29 cellular contexts compared by ENCODE assay signal in the genomic region with DNA sequence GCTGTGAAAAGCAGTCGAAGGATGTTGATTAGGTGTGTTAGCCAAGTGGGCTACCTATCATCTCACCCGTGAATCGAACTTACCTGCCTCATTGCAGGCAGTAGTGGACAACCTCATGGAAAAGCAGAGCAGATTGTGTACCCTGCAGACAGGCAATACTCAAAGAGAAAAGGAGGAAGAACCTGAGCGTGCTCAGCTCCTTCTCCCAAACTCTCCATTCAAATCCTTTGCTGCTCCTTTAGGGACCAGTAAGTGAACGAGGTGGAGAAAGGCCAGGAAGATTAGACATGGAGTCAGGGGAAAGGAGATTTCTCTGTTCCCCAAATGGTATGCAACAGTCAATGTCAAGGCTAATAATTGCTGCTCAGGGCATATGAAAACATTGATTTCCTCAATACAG. TPM values are rescaled to one million over a fixed set of nuclear protein-coding genes. Genes with fewer than 3 reads are reported as not detected.
DNase-seq lines count a peak whose midpoint lies in the region; ATAC-seq, FAIRE-seq and TF ChIP-seq lines count a peak whose summit lies in the region.
"Had no signal": no experiment of that assay in that cellular context is flagged by ENCODE, and none has a peak within 500 bp of the region (broad histone marks: within the 10 kb centered on the region; RNA-seq: fewer than 3 reads in every experiment).

No MANE protein-coding gene starts in this region.

- FAIRE-seq in K562 (lab: Jason Lieb, UNC): peak; percentile 37
- FAIRE-seq: A549, GM12878, GM12892, GM18507 had no signal

- H3K27me3 ChIP-seq in cardiac muscle cell (no peaks in the 10 kb centered on the region), right atrium auricular region (no peaks in the 10 kb centered on the region), K562 (ENCODE audit: control insufficient read depth in 2 of 2, insufficient read depth in 2 of 2, low read length in 2 of 2) (no peaks in the 10 kb centered on the region)
- H3K27me3 ChIP-seq: BE2C, BLaER1 had no signal

- intact Hi-C loops in K562 (cut with micrococcal nuclease): loop anchor here (10.0 kb wide), 1 partner anchor 313 kb away; no protein-coding TSS in a partner anchor

- H2AFZ ChIP-seq in K562 (ENCODE audit: low read depth, low read length): peak overlapping the region; percentile 77

- peak overlapping the region; percentile 6 for H3K27ac ChIP-seq in cardiac muscle cell
- H3K27ac ChIP-seq in right atrium auricular region: no peak overlapping the region
- H3K27ac ChIP-seq in K562 (ENCODE audit: extremely low read depth, low read depth, low read length): no peak overlapping the region
- H3K27ac ChIP-seq: 22Rv1, A549, BLaER1 had no signal

- TF ChIP-seq EP300 in K562 (IDR thresholded peaks at IDR 0.05; ENCODE audit: low read length): no peak

- CTCF ChIA-PET in K562 (lab: Yijun Ruan, JAX; ENCODE audit: low intra/inter-chr PET ratio): no interaction called here

- in situ Hi-C loops in K562 (cut with MboI): no loop called here

- POLR2A ChIA-PET in K562 (lab: Yijun Ruan, JAX): no interaction called here

- TF ChIP-seq CTCF in cardiac muscle cell (IDR thresholded peaks at IDR 0.05; ENCODE audit: low read depth, low read length): no peak
- no peak for TF ChIP-seq CTCF in right atrium auricular region (IDR thresholded peaks at IDR 0.05)
- TF ChIP-seq CTCF in K562 (IDR thresholded peaks at IDR 0.05 in 2 of 3, conservative IDR thresholded peaks at IDR 0.05 in 1 of 3; ENCODE audit: insufficient read depth in 2 of 3, low read depth in 1 of 3, low read length in 3 of 3): no peak

- H3K4me1 ChIP-seq in cardiac muscle cell (ENCODE audit: low read depth) (no peaks in the 10 kb centered on the region), right atrium auricular region (no peaks in the 10 kb centered on the region), K562 (replicated peaks in 1 of 2; ENCODE audit: control insufficient read depth in 2 of 2, insufficient read depth in 2 of 2, low read length in 2 of 2) (peaks cover 0 to 7% of the 10 kb centered on the region in 2 experiments; a peak in 1 of 5 replicates)
- H3K4me1 ChIP-seq: A549, BE2C had no signal

- no TSS peak for BruUV-seq in K562 (replicated peaks; lab: Mats Ljungman, UMichigan)

- no peak for TF ChIP-seq POLR2A in K562 (conservative IDR thresholded peaks at IDR 0.05)

- no peak overlapping the region for H3K4me2 ChIP-seq in K562 (ENCODE audit: insufficient read depth, low read length)
- H3K4me2 ChIP-seq: A549, BLaER1 had no signal

- WGBS in K562 (ENCODE audit: insufficient coverage, low coverage, missing lambda C conversion rate): 51% methylated on average over 5 of the region's 5 CpGs

- H3K9me3 ChIP-seq in cardiac muscle cell (ENCODE audit: low read depth): no peaks in the 10 kb centered on the region
- H3K9me3 ChIP-seq in right atrium auricular region: peaks cover 0 to 5% of the 10 kb centered on the region in 2 donors
- no peaks in the 10 kb centered on the region for H3K9me3 ChIP-seq in K562 (replicated peaks; ENCODE audit: control insufficient read depth, insufficient read depth, low read depth, low read length)
- H3K9me3 ChIP-seq: A549, BE2C, BLaER1 had no signal

- no peak for DNase-seq in cardiac muscle cell (ENCODE audit: low read depth in 1 of 2, low spot score in 1 of 2)
- DNase-seq in right atrium auricular region (ENCODE audit: low spot score): no peak
- no peak for DNase-seq in K562 (ENCODE audit: extremely low read depth in 1 of 4, low spot score in 3 of 4)
- peak; percentile 11 for DNase-seq in mesenteric fat pad (ENCODE audit: low spot score)
- no peak for DNase-seq in nucleus accumbens (lab: John Stamatoyannopoulos, UW)
- DNase-seq: ACHN; BE2C; C1 segment of cervical spinal cord; CD4-positive, alpha-beta memory T cell; CD4-positive, CD25-positive, alpha-beta regulatory T cell; CD8-positive, alpha-beta memory T cell; COR-L47; DMS 273 treated with DMSO at 0.1 percent for 48 hours; DMS153; DMS53; DMS79; DND-41; EL; GDM1 had no signal

- no peaks in the 10 kb centered on the region for H3K9me1 ChIP-seq in K562 (ENCODE audit: control insufficient read depth, insufficient read depth, low read length)

- H3K4me3 ChIP-seq in cardiac muscle cell (no peak overlapping the region), right atrium auricular region (no peak overlapping the region), K562 (no peak overlapping the region)
- H3K4me3 ChIP-seq: A549, BLaER1, GM12878 had no signal

- H3K9ac ChIP-seq in K562 (ENCODE audit: insufficient read depth in 1 of 2, low read depth in 2 of 2, low read length in 2 of 2): no peak overlapping the region
- H3K9ac ChIP-seq: BLaER1 had no signal

- no peaks in the 10 kb centered on the region for H3K79me2 ChIP-seq in K562 (ENCODE audit: control insufficient read depth, insufficient read depth, low read length)

- H3K36me3 ChIP-seq in cardiac muscle cell (no peaks in the 10 kb centered on the region), right atrium auricular region (no peaks in the 10 kb centered on the region), K562 (ENCODE audit: control insufficient read depth, insufficient read depth, low read length) (no peaks in the 10 kb centered on the region)
- H3K36me3 ChIP-seq: BE2C, BLaER1 had no signal

- H4K20me1 ChIP-seq in K562 (replicated peaks; ENCODE audit: control insufficient read depth, insufficient read depth, low read length): no peaks in the 10 kb centered on the region
- H4K20me1 ChIP-seq: BLaER1 had no signal

- no peak for ATAC-seq in K562
- ATAC-seq in GM19351 (IDR thresholded peaks at IDR 0.05; ENCODE audit: unreplicated experiment): no peak
- ATAC-seq in activated CD4-positive, CD25-positive, alpha-beta regulatory T cell treated with anti-CD3 and anti-CD28 coated beads, Interleukin-2, amount 50 U/mL, for 24 hours: no peak
- ATAC-seq: A549, GM12878 had no signal

- no peak for TF ChIP-seq RAD21 in K562 (CRISPR knock-in tag; conservative IDR thresholded peaks at IDR 0.05 in 1 of 2, IDR thresholded peaks at IDR 0.05 in 1 of 2)

TF ChIP-seq in K562, 482 proteins besides CTCF, POLR2A, EP300 and RAD21:
- TF ChIP-seq, protein P1, sequence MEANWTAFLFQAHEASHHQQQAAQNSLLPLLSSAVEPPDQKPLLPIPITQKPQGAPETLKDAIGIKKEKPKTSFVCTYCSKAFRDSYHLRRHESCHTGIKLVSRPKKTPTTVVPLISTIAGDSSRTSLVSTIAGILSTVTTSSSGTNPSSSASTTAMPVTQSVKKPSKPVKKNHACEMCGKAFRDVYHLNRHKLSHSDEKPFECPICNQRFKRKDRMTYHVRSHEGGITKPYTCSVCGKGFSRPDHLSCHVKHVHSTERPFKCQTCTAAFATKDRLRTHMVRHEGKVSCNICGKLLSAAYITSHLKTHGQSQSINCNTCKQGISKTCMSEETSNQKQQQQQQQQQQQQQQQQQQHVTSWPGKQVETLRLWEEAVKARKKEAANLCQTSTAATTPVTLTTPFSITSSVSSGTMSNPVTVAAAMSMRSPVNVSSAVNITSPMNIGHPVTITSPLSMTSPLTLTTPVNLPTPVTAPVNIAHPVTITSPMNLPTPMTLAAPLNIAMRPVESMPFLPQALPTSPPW (CRISPR knock-in tag; IDR thresholded peaks at IDR 0.05): no peak
- TF ChIP-seq NRF1 (conservative IDR thresholded peaks at IDR 0.05 in 1 of 2, IDR thresholded peaks at IDR 0.05 in 1 of 2): peak; percentile 52 to 61; a peak in 3 of 4 replicates

RNA-seq across cellular contexts. Expression of gene ELF2, which starts 45.2 kb away (rescaled TPM):
- total RNA-seq in cardiac muscle cell: 42.8 and 57.5 TPM in 2 replicates
- polyA plus RNA-seq in cardiac muscle cell: 45.7 and 52.7 TPM in 2 replicates
- total RNA-seq in right atrium auricular region: 10 to 100 TPM; 32.2 to 32.3 TPM
- total RNA-seq in K562 (2011; cell fraction: chromatin; rRNA removed; ENCODE audit: low replicate concordance): 57.5 and 146 TPM in 2 replicates
- total RNA-seq in K562 (2011; cell fraction: nucleolus; rRNA removed): 30.2 and 35.3 TPM in 2 replicates
- 66.7 and 117 TPM in 2 replicates for total RNA-seq in K562 (2011; cell fraction: nucleoplasm; rRNA removed)
- 29.7 TPM in 2 replicates for total RNA-seq in K562 (2014; rRNA removed)
- 58.7 and 71.2 TPM in 2 replicates for total RNA-seq in K562 (2014; rRNA removed; fragmentation: Illumina TruSeq; extraction: Trizol)
- total RNA-seq in K562 (2015; rRNA removed; fragmentation: Illumina TruSeq; extraction: Trizol): 47.5 and 51.3 TPM in 2 replicates
- 43.4 and 43.5 TPM in 2 replicates for total RNA-seq in K562 (2021)
- polyA plus RNA-seq in K562 (2011; rRNA removed): 48.7 and 54.3 TPM in 2 replicates
- 22.0 and 25.1 TPM in 2 replicates for polyA plus RNA-seq in K562 (2011; cell fraction: cytosol; rRNA removed)
- 34.1 and 37.9 TPM in 2 replicates for polyA plus RNA-seq in K562 (2011; cell fraction: nucleus; rRNA removed)
- polyA plus RNA-seq in K562 (2012): 25.8 and 27.5 TPM in 2 replicates
- polyA plus RNA-seq in K562 (2014; fragmentation: Illumina TruSeq; extraction: Trizol): 37.9 and 41.6 TPM in 2 replicates
- polyA plus RNA-seq in K562 (2014; fragmentation: Nextera tagmentation; extraction: Ambion mirVana): 10 to 100 TPM in 1 of 2 experiments, 1 to 10 TPM in 1; 9.4 to 18.0 TPM
- polyA plus RNA-seq in K562 (2014; rRNA removed): 29.1 and 30.3 TPM in 2 replicates
- polyA minus RNA-seq in K562 (2011; rRNA and poly(A)+ RNA removed): 80.9 and 88.5 TPM in 2 replicates
- 32.9 and 33.7 TPM in 2 replicates for polyA minus RNA-seq in K562 (2011; cell fraction: cytosol; rRNA and poly(A)+ RNA removed)
- polyA minus RNA-seq in K562 (2011; cell fraction: nucleus; rRNA and poly(A)+ RNA removed): 28.0 and 46.7 TPM in 2 replicates
- 43.2 TPM for total RNA-seq in mesenteric fat pad

RNA-seq across cellular contexts. Expression of gene MGARP, which starts 57.8 kb away (rescaled TPM):
- total RNA-seq in cardiac muscle cell: 2.8 and 3.0 TPM in 2 replicates
- 4.4 and 4.6 TPM in 2 replicates for polyA plus RNA-seq in cardiac muscle cell
- total RNA-seq in right atrium auricular region: 1 to 10 TPM; 4.3 to 7.1 TPM
- total RNA-seq in K562 (2011; cell fraction: chromatin; rRNA removed; ENCODE audit: low replicate concordance): not detected in 2 replicates
- not detected in 2 replicates for total RNA-seq in K562 (2011; cell fraction: nucleolus; rRNA removed)
- not detected in 2 replicates for total RNA-seq in K562 (2011; cell fraction: nucleoplasm; rRNA removed)
- not detected in 2 replicates for total RNA-seq in K562 (2014; rRNA removed)
- 0.11 and 0.16 TPM in 2 replicates for total RNA-seq in K562 (2014; rRNA removed; fragmentation: Illumina TruSeq; extraction: Trizol)
- total RNA-seq in K562 (2015; rRNA removed; fragmentation: Illumina TruSeq; extraction: Trizol): 0.15 TPM in 1 of 2 replicates, not detected in the other
- 0.31 and 0.35 TPM in 2 replicates for total RNA-seq in K562 (2021)
- 0.11 and 0.14 TPM in 2 replicates for polyA plus RNA-seq in K562 (2011; rRNA removed)
- polyA plus RNA-seq in K562 (2011; cell fraction: cytosol; rRNA removed): 0.07 and 0.12 TPM in 2 replicates
- not detected in 2 replicates for polyA plus RNA-seq in K562 (2011; cell fraction: nucleus; rRNA removed)
- polyA plus RNA-seq in K562 (2012): 0.07 and 0.17 TPM in 2 replicates
- 0.11 TPM in 1 of 2 replicates, not detected in the other for polyA plus RNA-seq in K562 (2014; fragmentation: Illumina TruSeq; extraction: Trizol)
- under 1 TPM; 0.23 to 0.45 TPM for polyA plus RNA-seq in K562 (2014; fragmentation: Nextera tagmentation; extraction: Ambion mirVana)
- not detected in 2 replicates for polyA plus RNA-seq in K562 (2014; rRNA removed)
- polyA minus RNA-seq in K562 (2011; rRNA and poly(A)+ RNA removed): 0.30 TPM in 1 of 2 replicates, not detected in the other
- polyA minus RNA-seq in K562 (2011; cell fraction: cytosol; rRNA and poly(A)+ RNA removed): not detected in 2 replicates
- polyA minus RNA-seq in K562 (2011; cell fraction: nucleus; rRNA and poly(A)+ RNA removed): not detected in 2 replicates
- total RNA-seq in mesenteric fat pad: 0.39 TPM
- total RNA-seq: CD8-positive, alpha-beta memory T cell; Daoy; G401; GM12878 had no signal
